ENCODE assay signal across 8 cellular contexts in genomic region chr20:22851679-22852346, GRCh38.
DNase-seq lines count a peak whose midpoint lies in the region; TF ChIP-seq lines count a peak whose summit lies in the region.
"Not testable (repeated sequence)": the region's sequence is repeated elsewhere in the genome, so short reads cannot be mapped to it uniquely, and the experiment has no call there.

No MANE protein-coding gene starts in this region.

- H3K4me3 Mint-ChIP-seq in activated naive CD8-positive, alpha-beta T cell treated with anti-CD3 and anti-CD28 coated beads for 36 hours; osteocyte (ENCODE audit: unreplicated experiment): not testable (repeated sequence)

- not testable (repeated sequence) for H3K4me2 ChIP-seq in OCI-LY3 (ENCODE audit: low read length)

- not testable (repeated sequence) for H3K27ac ChIP-seq in 22Rv1; OCI-LY3 (ENCODE audit: low read length)

- not testable (repeated sequence) for H3K27ac Mint-ChIP-seq in activated naive CD8-positive, alpha-beta T cell treated with anti-CD3 and anti-CD28 coated beads for 36 hours; osteocyte (ENCODE audit: unreplicated experiment)

- H3K4me1 ChIP-seq in OCI-LY3 (ENCODE audit: low read length): not testable (repeated sequence)

- H3K9ac ChIP-seq in OCI-LY3 (ENCODE audit: low read length): not testable (repeated sequence)

- H3K9me3 Mint-ChIP-seq in activated naive CD8-positive, alpha-beta T cell treated with anti-CD3 and anti-CD28 coated beads for 36 hours: peaks cover 10% of the 10 kb centered on the region
- H3K9me3 Mint-ChIP-seq in osteocyte (ENCODE audit: unreplicated experiment): peaks cover 43% of the 10 kb centered on the region

- peaks cover 11% of the 10 kb centered on the region for H3K27me3 Mint-ChIP-seq in activated naive CD8-positive, alpha-beta T cell treated with anti-CD3 and anti-CD28 coated beads for 36 hours
- H3K27me3 Mint-ChIP-seq in osteocyte (ENCODE audit: unreplicated experiment): not testable (repeated sequence)

- H2AFZ ChIP-seq in OCI-LY3 (ENCODE audit: low read depth, low read length): not testable (repeated sequence)

- H3K4me3 ChIP-seq in GM06990 (replicated peaks; ENCODE audit: low read depth, low read length); OCI-LY3 (ENCODE audit: low read length); epithelial cell of proximal tubule (ENCODE audit: low read depth, low read length): not testable (repeated sequence)

- not testable (repeated sequence) for H3K9me3 ChIP-seq in OCI-LY3 (ENCODE audit: insufficient read depth, low read length)

- H3K4me1 Mint-ChIP-seq in activated naive CD8-positive, alpha-beta T cell treated with anti-CD3 and anti-CD28 coated beads for 36 hours; osteocyte (ENCODE audit: unreplicated experiment): not testable (repeated sequence)

- TF ChIP-seq CTCF in 22Rv1 (IDR thresholded peaks at IDR 0.05) (peak; percentile 75), GM06990 (IDR thresholded peaks at IDR 0.05; ENCODE audit: insufficient read depth, low read length, poor library complexity, severe bottlenecking) (peak; percentile 70), OCI-LY3 (IDR thresholded peaks at IDR 0.05; ENCODE audit: low read depth, low read length) (peak; percentile 48), epithelial cell of proximal tubule (conservative IDR thresholded peaks at IDR 0.05; ENCODE audit: low read depth, low read length) (peak; percentile 74), osteocyte (IDR thresholded peaks at IDR 0.05) (peak; percentile 77)

- not testable (repeated sequence) for DNase-seq in GM06990 (ENCODE audit: extremely low read depth, insufficient read length); epithelial cell of proximal tubule (ENCODE audit: low read depth); osteocyte (ENCODE audit: extremely low spot score, unreplicated experiment)
- DNase-seq in KBM-7: peak; percentile 16
- DNase-seq in activated naive CD8-positive, alpha-beta T cell treated with anti-CD3 and anti-CD28 coated beads for 36 hours: peak; percentile 1
- DNase-seq in iPS-NIHi7 (ENCODE audit: extremely low spot score): peak; percentile 30

- H3K27me3 ChIP-seq in GM06990 (replicated peaks; ENCODE audit: control insufficient read depth, insufficient read depth, low read length); OCI-LY3 (ENCODE audit: low read depth, low read length): not testable (repeated sequence)

- not testable (repeated sequence) for H3K36me3 Mint-ChIP-seq in activated naive CD8-positive, alpha-beta T cell treated with anti-CD3 and anti-CD28 coated beads for 36 hours; osteocyte (ENCODE audit: unreplicated experiment)

- H4K20me1 ChIP-seq in OCI-LY3 (ENCODE audit: insufficient read depth, low read length): not testable (repeated sequence)

- not testable (repeated sequence) for H3K36me3 ChIP-seq in GM06990 (ENCODE audit: control insufficient read depth, insufficient read depth, low read length); OCI-LY3 (replicated peaks; ENCODE audit: low read depth, low read length)

- not testable (repeated sequence) for H3K79me2 ChIP-seq in OCI-LY3 (ENCODE audit: low read length)

- in situ Hi-C loops in KBM-7 (cut with MboI; ENCODE audit: low pct_unique_long_range_greater_than_20kb, low sequenced_read_pairs): not testable (repeated sequence)
